8 cellular contexts compared by ENCODE assay signal in the genomic region with DNA sequence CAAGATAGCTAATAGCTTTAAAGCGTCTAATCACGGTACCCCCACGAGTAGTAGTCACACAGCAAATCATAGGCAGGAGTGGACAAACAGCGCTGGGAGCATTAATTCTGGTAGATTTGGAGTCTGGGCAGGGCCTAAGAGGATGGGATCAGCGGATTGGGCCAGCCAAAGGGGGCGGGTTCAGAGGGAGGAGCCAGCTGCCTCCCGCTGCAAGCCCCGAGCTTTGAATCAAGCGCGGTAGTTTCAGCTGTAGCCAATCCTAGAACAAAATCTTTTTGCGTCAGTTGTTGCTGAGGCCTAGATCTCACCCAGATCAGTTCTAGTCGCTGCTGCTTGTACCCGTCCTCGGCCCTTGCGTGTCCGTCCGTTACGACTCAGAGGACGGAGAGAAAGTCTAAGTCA. TPM values are rescaled to one million over a fixed set of nuclear protein-coding genes. Genes with fewer than 3 reads are reported as not detected.
DNase-seq lines count a peak whose midpoint lies in the region; ATAC-seq and TF ChIP-seq lines count a peak whose summit lies in the region.

No MANE protein-coding gene starts in this region.

- no peak overlapping the region for H4K91ac ChIP-seq in trophoblast cell (ENCODE audit: low read depth, low read length)

- POLR2A ChIA-PET in GM10248 (lab: Yijun Ruan, JAX): interaction anchor here (0.6 to 5.9 kb wide), 13 partner anchors 8 to 547 kb away, joined by 3 to 42 read pairs (median 5); partner anchors contain the start of genes AKR1A1, GPBP1L1, MUTYH and PRDX1

- H3K4me1 ChIP-seq in adrenal gland (replicated peaks in 1 of 2) (peaks cover 13 to 24% of the 10 kb centered on the region in 2 donors), heart left ventricle (peaks cover 0 to 37% (median 18%) of the 10 kb centered on the region in 12 donors), trophoblast cell (ENCODE audit: control insufficient read depth in 1 of 2, insufficient read depth in 2 of 2, low read length in 2 of 2) (peaks cover 3 to 8% of the 10 kb centered on the region in 2 experiments)

- peak overlapping the region; percentile 87 for H3K4me2 ChIP-seq in SU-DHL-6 (ENCODE audit: low read depth, low read length, poor library complexity, severe bottlenecking)
- H3K4me2 ChIP-seq in trophoblast cell (ENCODE audit: low read length): peak overlapping the region; percentile 80

- H3K4me3 ChIP-seq in SU-DHL-6 (ENCODE audit: insufficient read depth, low read length, poor library complexity, severe bottlenecking) (peak overlapping the region; percentile 81), adrenal gland (peak overlapping the region; percentile 13 to 89 (median 84)), heart left ventricle (peak overlapping the region; percentile 78 to 99 (median 93)), trophoblast cell (ENCODE audit: low read depth, low read length) (peak overlapping the region; percentile 81)

- peak overlapping the region; percentile 100 for H3K27ac Mint-ChIP-seq in type B pancreatic cell

- peaks cover 7% of the 10 kb centered on the region for H3K4me1 Mint-ChIP-seq in type B pancreatic cell (ENCODE audit: unreplicated experiment)

- H3K27me3 ChIP-seq in SU-DHL-6 (ENCODE audit: low read length): no peaks in the 10 kb centered on the region
- no peaks in the 10 kb centered on the region for H3K27me3 ChIP-seq in adrenal gland
- no peaks in the 10 kb centered on the region for H3K27me3 ChIP-seq in heart left ventricle
- no peaks in the 10 kb centered on the region for H3K27me3 ChIP-seq in trophoblast cell (ENCODE audit: insufficient read depth, low read length)

- H3K9me3 ChIP-seq in SU-DHL-6 (ENCODE audit: insufficient read depth, low read length) (no peaks in the 10 kb centered on the region), adrenal gland (replicated peaks in 1 of 3) (peaks cover 0 to 7% (median 0%) of the 10 kb centered on the region in 3 donors), heart left ventricle (no peaks in the 10 kb centered on the region), trophoblast cell (ENCODE audit: insufficient read depth, low read depth, low read length) (peaks cover 2% of the 10 kb centered on the region)

- intact Hi-C loops in adrenal gland (cut with DNase I) (loop anchor here in 1 of 2 donors (10.0 kb wide), 1 partner anchor 102 kb away; the partner anchor contains the start of genes GPBP1L1 and TMEM69), heart left ventricle (cut with DNase I) (loop anchor here in 6 of 10 donors (1.0 to 10.0 kb wide), 4 partner anchors 83 to 219 kb away; partner anchors contain the start of genes GPBP1L1 (in 6 of the 6), TMEM69 (in 6 of the 6), CCDC163 (in 1 of the 6) and MAST2 (in 1 of the 6))

- H2AFZ ChIP-seq in SU-DHL-6 (ENCODE audit: low read depth, low read length, severe bottlenecking): peak overlapping the region; percentile 96
- H2AFZ ChIP-seq in trophoblast cell (ENCODE audit: insufficient read depth, low read length, poor library complexity): peak overlapping the region; percentile 77

- ATAC-seq in HG02678 (IDR thresholded peaks at IDR 0.05; ENCODE audit: unreplicated experiment) (peak; percentile 76), heart left ventricle (peak; percentile 90 to 95 (median 94))

- no peaks in the 10 kb centered on the region for H3K9me2 ChIP-seq in SU-DHL-6 (replicated peaks; ENCODE audit: insufficient read depth, low read length)

- TF ChIP-seq POLR2A in adrenal gland (IDR thresholded peaks at IDR 0.05): no peak
- no peak for TF ChIP-seq POLR2A in heart left ventricle (IDR thresholded peaks at IDR 0.05)

- CTCF ChIA-PET in GM10248 (lab: Yijun Ruan, JAX): interaction anchor here (0.9 to 10.3 kb wide), 9 partner anchors 8 to 569 kb away, joined by 3 to 130 read pairs (median 3); partner anchors contain the start of gene AKR1A1

- peak overlapping the region; percentile 25 for H3K14ac ChIP-seq in trophoblast cell (ENCODE audit: low read length)

- H3K27ac ChIP-seq in SU-DHL-6 (ENCODE audit: low read depth, low read length) (peak overlapping the region; percentile 78), adrenal gland (peak overlapping the region; percentile 57 to 95 (median 90)), heart left ventricle (peak overlapping the region; percentile 81 to 96 (median 92)), trophoblast cell (ENCODE audit: low read depth, low read length) (peak overlapping the region; percentile 42)

- H3K79me2 ChIP-seq in SU-DHL-6 (ENCODE audit: insufficient read depth, low read length) (peaks cover 43% of the 10 kb centered on the region), trophoblast cell (ENCODE audit: control insufficient read depth, insufficient read depth, low read length, poor library complexity) (peaks cover 26% of the 10 kb centered on the region)

- peaks cover 9% of the 10 kb centered on the region for H3K79me1 ChIP-seq in trophoblast cell (ENCODE audit: low read length)

- no peaks in the 10 kb centered on the region for H3K9me3 Mint-ChIP-seq in type B pancreatic cell

- no peaks in the 10 kb centered on the region for H3K36me3 Mint-ChIP-seq in type B pancreatic cell

- peak overlapping the region; percentile 96 for H3K9ac ChIP-seq in SU-DHL-6 (ENCODE audit: low read length)
- peak overlapping the region; percentile 70 for H3K9ac ChIP-seq in trophoblast cell (ENCODE audit: low read length)

- no peak overlapping the region for H3K4ac ChIP-seq in trophoblast cell (ENCODE audit: low read depth, low read length)

- DNase-seq in GM10248 (ENCODE audit: extremely low spot score): peak; percentile 98
- DNase-seq in NCI-H1105 treated with DMSO at 0.1 percent for 48 hours (lab: John Stamatoyannopoulos, UW): peak; percentile 97
- DNase-seq in adrenal gland: peak; percentile 94 to 99 (median 98)
- peak; percentile 95 to 97 (median 96) for DNase-seq in heart left ventricle
- peak; percentile 97 to 98 for DNase-seq in trophoblast cell
- DNase-seq in type B pancreatic cell (ENCODE audit: extremely low spot score, unreplicated experiment): peak; percentile 91

- no peak for TF ChIP-seq CTCF in GM10248 (IDR thresholded peaks at IDR 0.05; ENCODE audit: control extremely low read depth, extremely low read depth, low read depth, missing control alignments)
- no peak for TF ChIP-seq CTCF in SU-DHL-6 (IDR thresholded peaks at IDR 0.05; ENCODE audit: insufficient read depth, low read length, poor library complexity, severe bottlenecking)
- no peak for TF ChIP-seq CTCF in adrenal gland (IDR thresholded peaks at IDR 0.05)
- no peak for TF ChIP-seq CTCF in heart left ventricle (IDR thresholded peaks at IDR 0.05)
- no peak for TF ChIP-seq CTCF in type B pancreatic cell (conservative IDR thresholded peaks at IDR 0.05)

- H3K4me3 Mint-ChIP-seq in type B pancreatic cell: peak overlapping the region; percentile 98

- no peak overlapping the region for H4K12ac ChIP-seq in trophoblast cell (ENCODE audit: low read depth, low read length)

- peak overlapping the region; percentile 36 for H2BK120ac ChIP-seq in trophoblast cell (ENCODE audit: insufficient read depth, low read length, poor library complexity)

- H3K18ac ChIP-seq in trophoblast cell (ENCODE audit: low read length): no peak overlapping the region

- H3K36me3 ChIP-seq in SU-DHL-6 (ENCODE audit: low read length) (no peaks in the 10 kb centered on the region), adrenal gland (replicated peaks in 1 of 2) (no peaks in the 10 kb centered on the region), heart left ventricle (no peaks in the 10 kb centered on the region), trophoblast cell (ENCODE audit: control insufficient read depth in 1 of 2, insufficient read depth in 2 of 2, low read length in 2 of 2) (peaks cover 0 to 4% of the 10 kb centered on the region in 2 experiments)

- WGBS in adrenal gland, 4 donors: 0 to 1% (median 0%) methylated on average over 11 to 19 of the region's 19 CpGs
- WGBS in heart left ventricle, 4 donors: 0 to 1% (median 0%) methylated on average over 10 to 19 of the region's 19 CpGs
- WGBS in trophoblast cell (ENCODE audit: extremely low coverage, insufficient coverage, insufficient read length): no CpG with 5 or more reads among the region's 19 CpGs

- peak overlapping the region; percentile 56 for H4K8ac ChIP-seq in trophoblast cell (ENCODE audit: low read depth, low read length)

- peaks cover 15% of the 10 kb centered on the region for H3F3A ChIP-seq in SU-DHL-6 (ENCODE audit: insufficient read depth)

- no peaks in the 10 kb centered on the region for H3K27me3 Mint-ChIP-seq in type B pancreatic cell

- H2AK5ac ChIP-seq in trophoblast cell (ENCODE audit: low read length): no peak overlapping the region

- peak overlapping the region; percentile 70 for H2BK5ac ChIP-seq in trophoblast cell (ENCODE audit: low read depth, low read length, poor library complexity)

- H4K20me1 ChIP-seq in SU-DHL-6 (ENCODE audit: low read depth, low read length): peaks cover 25% of the 10 kb centered on the region

- peak overlapping the region; percentile 15 for H2BK12ac ChIP-seq in trophoblast cell (ENCODE audit: low read length)

- no peak overlapping the region for H3K23ac ChIP-seq in trophoblast cell (ENCODE audit: low read length)

RNA-seq across cellular contexts. Expression of gene NASP, which starts 0.6 kb away (rescaled TPM):
- 10 to 100 TPM; 32.3 to 64.6 (median 48.0) TPM for total RNA-seq in adrenal gland
- 100 to 1,000 TPM in 2 of 3 donors, 10 to 100 TPM in 1; 59.8 to 181 (median 136) TPM for polyA plus RNA-seq in adrenal gland
- 10 to 100 TPM; 24.5 to 53.4 (median 31.4) TPM for total RNA-seq in heart left ventricle
- 10 to 100 TPM; 70.6 to 86.6 TPM for polyA plus RNA-seq in heart left ventricle
- 129 and 144 TPM in 2 replicates for polyA plus RNA-seq in trophoblast cell (2013)
- total RNA-seq in type B pancreatic cell (ENCODE audit: low replicate concordance): 104 and 269 TPM in 2 replicates

RNA-seq across cellular contexts. Expression of gene AKR1A1, which starts 32.6 kb away (rescaled TPM):
- total RNA-seq in adrenal gland: 100 to 1,000 TPM in 7 of 8 donors, 10 to 100 TPM in 1; 85.6 to 157 (median 119) TPM
- 100 to 1,000 TPM in 2 of 3 donors, 10 to 100 TPM in 1; 87.9 to 199 (median 165) TPM for polyA plus RNA-seq in adrenal gland
- 100 to 1,000 TPM in 1 of 9 donors, 10 to 100 TPM in 8; 28.0 to 148 (median 42.6) TPM for total RNA-seq in heart left ventricle
- 10 to 100 TPM; 45.8 to 77.7 TPM for polyA plus RNA-seq in heart left ventricle
- 105 and 110 TPM in 2 replicates for polyA plus RNA-seq in trophoblast cell (2013)
- total RNA-seq in type B pancreatic cell (ENCODE audit: low replicate concordance): 179 and 185 TPM in 2 replicates

RNA-seq across cellular contexts. Expression of gene CCDC17, which starts 40.6 kb away (rescaled TPM):
- total RNA-seq in adrenal gland (1 to 10 TPM in 4 of 8 donors, under 1 TPM in 3, not detected in 1; 0.35 to 2.5 (median 1.5) TPM), heart left ventricle (1 to 10 TPM in 3 of 9 donors, under 1 TPM in 6; 0.20 to 1.3 (median 0.93) TPM), type B pancreatic cell (ENCODE audit: low replicate concordance) (2.0 and 3.6 TPM in 2 replicates)
- polyA plus RNA-seq in adrenal gland (1 to 10 TPM in 2 of 3 donors, under 1 TPM in 1; 0.24 to 4.2 (median 2.2) TPM), heart left ventricle (1 to 10 TPM in 1 of 2 donors, under 1 TPM in 1; 0.35 to 2.0 TPM)
- 0.49 and 0.54 TPM in 2 replicates for polyA plus RNA-seq in trophoblast cell (2013)

Comparison
In these comparisons a context has a peak if more than half of its experiments do, and no peak if none do; other contexts are left out.
1. Peak in every context shown above with its lines: DNase-seq, ATAC-seq, H3K4me3 ChIP-seq and H3K27ac ChIP-seq.
2. H3K27ac ChIP-seq: peak in every context shown above with its lines; median percentile 92 in heart left ventricle; 90 in adrenal gland; 78 in SU-DHL-6; 42 in trophoblast cell.